In the genomic region with DNA sequence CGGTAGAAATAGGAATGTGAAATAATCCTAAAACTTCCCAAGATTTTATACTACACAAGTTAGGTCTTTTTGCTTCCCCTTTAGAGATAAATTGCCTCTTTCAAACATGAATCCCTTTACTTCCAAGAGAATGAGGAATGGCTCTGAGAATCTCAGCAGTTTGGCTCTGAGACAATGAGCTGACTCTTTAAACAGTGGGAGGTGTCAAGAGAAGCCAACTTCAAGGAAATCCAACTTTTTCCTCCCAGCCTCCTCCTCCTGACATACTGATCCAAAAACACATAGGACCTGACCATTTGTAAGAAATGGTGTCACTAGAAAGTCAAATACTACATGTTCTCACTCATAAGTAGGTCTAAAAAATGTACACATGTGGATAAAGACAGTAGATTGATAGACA, we compare ENCODE assay signal across 18 cellular contexts.
DNase-seq lines count a peak whose midpoint lies in the region; ATAC-seq, FAIRE-seq and TF ChIP-seq lines count a peak whose summit lies in the region.
"Had no signal": no experiment of that assay in that cellular context is flagged by ENCODE, and none has a peak within 500 bp of the region (broad histone marks: within the 10 kb centered on the region; RNA-seq: fewer than 3 reads in every experiment).

No MANE protein-coding gene starts in this region.

- H3K79me1 ChIP-seq in IMR-90 (ENCODE audit: low read depth in 1 of 2, low read length in 2 of 2) (no peaks in the 10 kb centered on the region), mesendoderm (ENCODE audit: low read length) (no peaks in the 10 kb centered on the region)

- H3K9me3 ChIP-seq in IMR-90 (ENCODE audit: control insufficient read depth, insufficient read depth, low read length) = peaks cover 5% of the 10 kb centered on the region; the same call in 1 of the 2 replicates

- POLR2A ChIA-PET in IMR-90 (lab: Charles Lee; ENCODE audit: unreplicated experiment) = no interaction called here

- H3K36me3 ChIP-seq in IMR-90 (ENCODE audit: control insufficient read depth, insufficient read depth, low read length) (no peaks in the 10 kb centered on the region), mesendoderm (ENCODE audit: control insufficient read depth, insufficient read depth, low read length) (no peaks in the 10 kb centered on the region)
- H3K36me3 ChIP-seq: BLaER1 had no signal

- dilution Hi-C loops in IMR-90 (cut with HindIII; ENCODE audit: low sequenced_read_pairs, unreplicated experiment) = no loop called here

- no peak overlapping the region for H3K4ac ChIP-seq in IMR-90 (ENCODE audit: low read depth, low read length)
- H3K4ac ChIP-seq in mesendoderm (ENCODE audit: low read depth, low read length) = no peak overlapping the region

- H3K4me2 ChIP-seq in IMR-90 (ENCODE audit: low read depth, low read length) (no peak overlapping the region), mesendoderm (ENCODE audit: low read length) (no peak overlapping the region)
- H3K4me2 ChIP-seq: BLaER1 had no signal

- H3K4me3 ChIP-seq in IMR-90 (ENCODE audit: insufficient read depth, low read depth, low read length) (no peak overlapping the region), mesendoderm (ENCODE audit: low read length) (no peak overlapping the region)
- H3K4me3 ChIP-seq: BLaER1 had no signal

- TF ChIP-seq RAD21 in IMR-90 (IDR thresholded peaks at IDR 0.05; ENCODE audit: low read length) = no peak

- H2BK15ac ChIP-seq in IMR-90 (ENCODE audit: low read depth, low read length) = no peak overlapping the region; the same call in 2 of the 3 replicates
- H2BK15ac ChIP-seq in mesendoderm (replicated peaks; ENCODE audit: low read depth) = no peak overlapping the region

- H2BK120ac ChIP-seq in IMR-90 (ENCODE audit: low read depth, low read length) = 0 out of 2 replicates have a peak overlapping the region, but pooled peaks have one; percentile 2
- H2BK120ac ChIP-seq in mesendoderm (ENCODE audit: low read depth, low read length) = no peak overlapping the region

- H2BK20ac ChIP-seq in IMR-90 (ENCODE audit: low read depth, low read length) = no peak overlapping the region

- H4K20me1 ChIP-seq in IMR-90 (ENCODE audit: insufficient read depth, low read length) = no peaks in the 10 kb centered on the region
- H4K20me1 ChIP-seq: BLaER1 had no signal

- ATAC-seq in IMR-90 (ENCODE audit: low read depth) (no peak), HG02623 (IDR thresholded peaks at IDR 0.05; ENCODE audit: unreplicated experiment) (no peak), HG03108 (IDR thresholded peaks at IDR 0.05; ENCODE audit: unreplicated experiment) (no peak)
- ATAC-seq: Panc1 had no signal

- in situ Hi-C loops in IMR-90 (cut with MboI; ENCODE audit: low sequenced_read_pairs) = no loop called here

- H4K8ac ChIP-seq in IMR-90 (ENCODE audit: low read depth in 2 of 2, low read length in 2 of 2) (no peak overlapping the region), mesendoderm (ENCODE audit: low read depth, low read length) (no peak overlapping the region)

- H4K5ac ChIP-seq in IMR-90 (ENCODE audit: low read depth, low read length) (peak overlapping the region; percentile 14; the same call in 1 of the 2 replicates), mesendoderm (ENCODE audit: low read length) (no peak overlapping the region)

- no peak overlapping the region for H3K18ac ChIP-seq in IMR-90 (ENCODE audit: low read depth, low read length)
- H3K18ac ChIP-seq in mesendoderm (ENCODE audit: low read length) = no peak overlapping the region

- WGBS in IMR-90 (ENCODE audit: extremely low coverage in 2 of 2, insufficient read length in 1 of 2), 2 experiments = no CpG with 5 or more reads among the region's 1 CpG
- WGBS in mesendoderm (ENCODE audit: extremely low coverage, insufficient coverage, low lambda C conversion rate) = no CpG with 5 or more reads among the region's 1 CpG

- H4K91ac ChIP-seq in IMR-90 (ENCODE audit: insufficient read depth, low read depth, low read length) = no peak overlapping the region

- CTCF ChIA-PET in IMR-90 (lab: Yijun Ruan, JAX) = no interaction called here

- H2BK5ac ChIP-seq in IMR-90 (ENCODE audit: low read depth, low read length, poor library complexity, severe bottlenecking) = peak overlapping the region; percentile 60
- no peak overlapping the region for H2BK5ac ChIP-seq in mesendoderm (ENCODE audit: low read length)

- H3K9me1 ChIP-seq in IMR-90 (ENCODE audit: insufficient read depth, low read length) = no peaks in the 10 kb centered on the region

- intact Hi-C loops in IMR-90 (cut with micrococcal nuclease) = no loop called here

- H3K4me1 ChIP-seq in IMR-90 (ENCODE audit: control insufficient read depth, insufficient read depth, low read length) (0 out of 2 replicates have a peak, but pooled peaks cover 3% of the 10 kb centered on the region), mesendoderm (ENCODE audit: control insufficient read depth, low read depth, low read length) (no peaks in the 10 kb centered on the region)
- H3K4me1 ChIP-seq: BLaER1 had no signal

- TF ChIP-seq CTCF in IMR-90 (conservative IDR thresholded peaks at IDR 0.05; ENCODE audit: low read depth, low read length) = no peak

- no peak overlapping the region for H3K14ac ChIP-seq in IMR-90 (replicated peaks; ENCODE audit: low read depth, low read length)

- no peak overlapping the region for H3K9ac ChIP-seq in IMR-90 (ENCODE audit: low read depth, low read length)
- no peak overlapping the region for H3K9ac ChIP-seq in mesendoderm (ENCODE audit: low read length)
- H3K9ac ChIP-seq: BLaER1 had no signal

- H2AFZ ChIP-seq in IMR-90 (replicated peaks; ENCODE audit: low read length, poor library complexity) = no peak overlapping the region

- H3K56ac ChIP-seq in IMR-90 (ENCODE audit: extremely low read depth, insufficient read depth, low read length) = no peak overlapping the region
- no peak overlapping the region for H3K56ac ChIP-seq in mesendoderm (ENCODE audit: low read length)

- H2AK5ac ChIP-seq in IMR-90 (ENCODE audit: low read depth, low read length) (no peak overlapping the region), mesendoderm (ENCODE audit: low read length) (no peak overlapping the region)

- no peak overlapping the region for H3K23ac ChIP-seq in IMR-90 (ENCODE audit: low read depth, low read length)
- H3K23ac ChIP-seq in mesendoderm (ENCODE audit: low read length) = no peak overlapping the region

- no peaks in the 10 kb centered on the region for H3K79me2 ChIP-seq in mesendoderm (ENCODE audit: control insufficient read depth, insufficient read depth, low read length)

- H2AK9ac ChIP-seq in IMR-90 (replicated peaks; ENCODE audit: low read depth, low read length, poor library complexity) = no peak overlapping the region

- no peak for TF ChIP-seq POLR2A in IMR-90 (IDR thresholded peaks at IDR 0.05; ENCODE audit: low read depth, low read length)

- peak; percentile 35 for FAIRE-seq in endometrium (lab: Jason Lieb, UNC)

- no TSS peak for BruUV-seq in IMR-90 (replicated peaks; lab: Mats Ljungman, UMichigan)

- H3K27ac ChIP-seq in IMR-90 (ENCODE audit: insufficient read depth, low read length) (no peak overlapping the region), mesendoderm (ENCODE audit: low read depth, low read length) (no peak overlapping the region)
- H3K27ac ChIP-seq: BLaER1 had no signal

- no peaks in the 10 kb centered on the region for H3K27me3 ChIP-seq in IMR-90 (ENCODE audit: control insufficient read depth, insufficient read depth, low read length)
- no peaks in the 10 kb centered on the region for H3K27me3 ChIP-seq in mesendoderm (ENCODE audit: insufficient read depth, low read length, poor library complexity)
- H3K27me3 ChIP-seq: BLaER1 had no signal

- DNase-seq in IMR-90 = no peak
- peak; percentile 41 for DNase-seq in mesendoderm
- DNase-seq in superior temporal gyrus (ENCODE audit: extremely low spot score) = peak; percentile 45
- DNase-seq in mucosa of gallbladder (ENCODE audit: low spot score) = no peak
- DNase-seq: CD8-positive, alpha-beta memory T cell; GF-D8; GOT3; Karpas-422; MM.1S; NCI-H1105 treated with DMSO at 0.1 percent for 48 hours; NCI-H187; NCI-H748 treated with DMSO at 0.1 percent for 48 hours; SHP77 had no signal

TF ChIP-seq in IMR-90, 13 proteins besides CTCF, POLR2A, EP300 and RAD21:
- TF ChIP-seq CHD1 (IDR thresholded peaks at IDR 0.05; ENCODE audit: low read depth, low read length) (no peak), MXI1 (IDR thresholded peaks at IDR 0.05; ENCODE audit: borderline replicate concordance, low read depth, low read length) (no peak), RFX5 (IDR thresholded peaks at IDR 0.05; ENCODE audit: low read depth, low read length) (no peak), NFE2L2 (IDR thresholded peaks at IDR 0.05; ENCODE audit: low read depth, low read length) (no peak), CEBPB (IDR thresholded peaks at IDR 0.05; ENCODE audit: low read depth, low read length) (no peak), BHLHE40 (IDR thresholded peaks at IDR 0.05; ENCODE audit: low read depth, low read length) (no peak), RCOR1 (IDR thresholded peaks at IDR 0.05; ENCODE audit: insufficient replicate concordance, low read length) (no peak), USF2 (IDR thresholded peaks at IDR 0.05; ENCODE audit: low read depth, low read length) (no peak), MAFK (IDR thresholded peaks at IDR 0.05; ENCODE audit: low read depth, low read length) (no peak), MAZ (IDR thresholded peaks at IDR 0.05; ENCODE audit: borderline replicate concordance, low read depth, low read length) (no peak), SMC3 (IDR thresholded peaks at IDR 0.05; ENCODE audit: low read depth, low read length) (no peak), FOS (IDR thresholded peaks at IDR 0.05; ENCODE audit: low read depth, low read length) (no peak)
- TF ChIP-seq, protein P1, sequence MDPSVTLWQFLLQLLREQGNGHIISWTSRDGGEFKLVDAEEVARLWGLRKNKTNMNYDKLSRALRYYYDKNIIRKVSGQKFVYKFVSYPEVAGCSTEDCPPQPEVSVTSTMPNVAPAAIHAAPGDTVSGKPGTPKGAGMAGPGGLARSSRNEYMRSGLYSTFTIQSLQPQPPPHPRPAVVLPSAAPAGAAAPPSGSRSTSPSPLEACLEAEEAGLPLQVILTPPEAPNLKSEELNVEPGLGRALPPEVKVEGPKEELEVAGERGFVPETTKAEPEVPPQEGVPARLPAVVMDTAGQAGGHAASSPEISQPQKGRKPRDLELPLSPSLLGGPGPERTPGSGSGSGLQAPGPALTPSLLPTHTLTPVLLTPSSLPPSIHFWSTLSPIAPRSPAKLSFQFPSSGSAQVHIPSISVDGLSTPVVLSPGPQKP (IDR thresholded peaks at IDR 0.05; ENCODE audit: borderline replicate concordance, low read depth, low read length) = no peak

Comparison
In these comparisons a context has a peak if more than half of its experiments do, and no peak if none do; other contexts are left out.
1. DNase-seq: peak in mesendoderm (single experiment) and superior temporal gyrus (single experiment); none in IMR-90 (single experiment) and mucosa of gallbladder (single experiment).